1 cellular context compared by ENCODE assay signal in genomic region chr17:59441459-59442096, GRCh38.
TF ChIP-seq lines count a peak whose summit lies in the region.

No MANE protein-coding gene starts in this region.

TF ChIP-seq in HepG2, 621 proteins besides CTCF, POLR2A, EP300 and RAD21 (continued from another document):
- TF ChIP-seq ZFP36 (IDR thresholded peaks at IDR 0.05; ENCODE audit: borderline replicate concordance, low read depth, low read length, partially characterized antibody) (no peak), MIER2 (CRISPR knock-in tag; IDR thresholded peaks at IDR 0.05) (0 out of 2 replicates have a peak, but pooled peaks have one; percentile 1), ZMYM3 (CRISPR knock-in tag; IDR thresholded peaks at IDR 0.05) (0 out of 2 replicates have a peak, but pooled peaks have one; percentile 38)
TF ChIP-seq in HepG2: peak in this region for 4.
